8 cellular contexts compared by ENCODE assay signal in genomic region chr2:143513081-143513480, GRCh38.
DNase-seq lines count a peak whose midpoint lies in the region; ATAC-seq and TF ChIP-seq lines count a peak whose summit lies in the region.

No MANE protein-coding gene starts in this region.

- H3K9ac ChIP-seq in colonic mucosa (ENCODE audit: low read depth in 2 of 2, low read length in 2 of 2), result no peak overlapping the region

- H3K9me3 ChIP-seq in colonic mucosa, result no peaks in the 10 kb centered on the region
- no peaks in the 10 kb centered on the region for H3K9me3 ChIP-seq in right lobe of liver

- no peak overlapping the region for H3K27ac Mint-ChIP-seq in activated CD8-positive, alpha-beta memory T cell treated with anti-CD3 and anti-CD28 coated beads, Interleukin-2, amount 10 ng/mL, durations not matched to agents 7 days and 5 days

- TF ChIP-seq CTCF in colonic mucosa (IDR thresholded peaks at IDR 0.05) (peak; percentile 36), right lobe of liver (IDR thresholded peaks at IDR 0.05) (peak; percentile 22 to 48 (median 43))

- no peaks in the 10 kb centered on the region for H3K9me3 Mint-ChIP-seq in activated CD8-positive, alpha-beta memory T cell treated with anti-CD3 and anti-CD28 coated beads, Interleukin-2, amount 10 ng/mL, durations not matched to agents 7 days and 5 days (ENCODE audit: low read depth)

- H3K27me3 ChIP-seq in colonic mucosa, result no peaks in the 10 kb centered on the region
- no peaks in the 10 kb centered on the region for H3K27me3 ChIP-seq in right lobe of liver

- CTCF ChIA-PET in activated CD8-positive, alpha-beta memory T cell treated with anti-CD3 and anti-CD28 coated beads, Interleukin-2, amount 10 ng/mL, durations not matched to agents 7 days and 5 days (lab: Charles Lee), result no interaction called here

- peaks cover 3% of the 10 kb centered on the region for H3K4me1 Mint-ChIP-seq in activated CD8-positive, alpha-beta memory T cell treated with anti-CD3 and anti-CD28 coated beads, Interleukin-2, amount 10 ng/mL, durations not matched to agents 7 days and 5 days

- peaks cover 50% of the 10 kb centered on the region for H3K36me3 Mint-ChIP-seq in activated CD8-positive, alpha-beta memory T cell treated with anti-CD3 and anti-CD28 coated beads, Interleukin-2, amount 10 ng/mL, durations not matched to agents 7 days and 5 days

- H3K4me3 ChIP-seq in colonic mucosa (no peak overlapping the region), right lobe of liver (no peak overlapping the region)

- no peaks in the 10 kb centered on the region for H3K36me3 ChIP-seq in colonic mucosa
- no peaks in the 10 kb centered on the region for H3K36me3 ChIP-seq in right lobe of liver

- H3K4me3 Mint-ChIP-seq in activated CD8-positive, alpha-beta memory T cell treated with anti-CD3 and anti-CD28 coated beads, Interleukin-2, amount 10 ng/mL, durations not matched to agents 7 days and 5 days, result no peak overlapping the region

- no peaks in the 10 kb centered on the region for H3K27me3 Mint-ChIP-seq in activated CD8-positive, alpha-beta memory T cell treated with anti-CD3 and anti-CD28 coated beads, Interleukin-2, amount 10 ng/mL, durations not matched to agents 7 days and 5 days

- H3K27ac ChIP-seq in colonic mucosa (no peak overlapping the region), right lobe of liver (no peak overlapping the region)

- intact Hi-C loops in colonic mucosa (cut with DNase I), result no loop called here
- intact Hi-C loops in right lobe of liver (cut with DNase I), result no loop called here

- 15% methylated on average over 2 of the region's 2 CpGs for WGBS in right lobe of liver (ENCODE audit: insufficient coverage, low coverage, low lambda C conversion rate, missing lambda C conversion rate)

- ATAC-seq in activated CD8-positive, alpha-beta memory T cell treated with anti-CD3 and anti-CD28 coated beads, Interleukin-2, amount 10 ng/mL, durations not matched to agents 7 days and 5 days, result peak; percentile 30
- ATAC-seq in HG02588 (IDR thresholded peaks at IDR 0.05; ENCODE audit: unreplicated experiment), result peak; percentile 66
- peak; percentile 51 to 58 (median 54) for ATAC-seq in right lobe of liver

- no peak for TF ChIP-seq POLR2A in right lobe of liver (IDR thresholded peaks at IDR 0.05)

- H3K4me1 ChIP-seq in colonic mucosa (no peaks in the 10 kb centered on the region), right lobe of liver (no peaks in the 10 kb centered on the region)

- DNase-seq in activated CD8-positive, alpha-beta memory T cell treated with anti-CD3 and anti-CD28 coated beads, Interleukin-2, amount 10 ng/mL, durations not matched to agents 7 days and 5 days, result no peak
- DNase-seq in activated CD8-positive, alpha-beta memory T cell treated with anti-CD3 and anti-CD28 coated beads, Interleukin-2, amount 50 U/mL, for 4 hours, result no peak
- DNase-seq in NCI-H524 treated with DMSO at 0.1 percent for 48 hours (lab: John Stamatoyannopoulos, UW) (peak; percentile 4), colonic mucosa (no peak), right lobe of liver (no peak), DMS79 treated with DMSO at 0.1 percent for 48 hours (lab: John Stamatoyannopoulos, UW) (no peak), NCI-H1436 treated with DMSO at 0.1 percent for 48 hours (lab: John Stamatoyannopoulos, UW) (no peak)
